In genomic region chr16:84018710-84019109, GRCh38 we compare ENCODE assay signal across 34 cellular contexts. TPM values are rescaled to one million over a fixed set of nuclear protein-coding genes. Genes with fewer than 3 reads are reported as not detected.
"Had no signal": no experiment of that assay in that cellular context is flagged by ENCODE, and none has a peak within 500 bp of the region (broad histone marks: within the 10 kb centered on the region; RNA-seq: fewer than 3 reads in every experiment).

No MANE protein-coding gene starts in this region.

- H3K36me3 ChIP-seq: MG63 had no signal

- H3K27me3 ChIP-seq: MG63 had no signal

- DNase-seq: Karpas-422, Kasumi-1, MG63, MM.1S, MV-4-11, NCI-H1048, NCI-H1092, NCI-H1092 treated with DMSO at 0.1 percent for 48 hours, NCI-H1105, NCI-H1105 treated with DMSO at 0.1 percent for 48 hours, NCI-H1417, NCI-H1417 treated with DMSO at 0.1 percent for 48 hours, NCI-H1436, NCI-H1436 treated with DMSO at 0.1 percent for 48 hours, NCI-H146, NCI-H187, NCI-H187 treated with DMSO at 0.1 percent for 48 hours, NCI-H1930, NCI-H2029, NCI-H2029 treated with DMSO at 0.1 percent for 48 hours, NCI-H2081, NCI-H2081 treated with DMSO at 0.1 percent for 48 hours, NCI-H2107, NCI-H2227 treated with DMSO at 0.1 percent for 48 hours, NCI-H226, NCI-H345, NCI-H446, NCI-H446 treated with DMSO at 0.1 percent for 48 hours, NCI-H510A, NCI-H510A treated with DMSO at 0.1 percent for 48 hours had no signal

- H3K9me3 ChIP-seq: MG63 had no signal

- H3K4me3 ChIP-seq: MG63 had no signal

RNA-seq across cellular contexts. Expression of gene SLC38A8, which starts 23.9 kb away (rescaled TPM):
- total RNA-seq: LHCN-M2, MCF 10A, NCI-H460 had no signal

RNA-seq across cellular contexts. Expression of gene NECAB2, which starts 50.7 kb away (rescaled TPM):
- total RNA-seq: LHCN-M2, M059J had no signal
